Comparison of ENCODE assay signal across 1 cellular context in genomic region chr12:69324797-69325466, GRCh38.
A peak's percentile ranks its signal among the peaks of the same experiment; 100 is the strongest.
TF ChIP-seq lines count a peak whose summit lies in the region.

No MANE protein-coding gene starts in this region.

TF ChIP-seq in GM12878, 131 proteins besides CTCF, POLR2A, EP300 and RAD21 (continued from another document and continues in another):
- TF ChIP-seq ZNF687 (IDR thresholded peaks at IDR 0.05) (no peak), POLR2AphosphoS5 (IDR thresholded peaks at IDR 0.05; ENCODE audit: low read length) (no peak), CHD4 (IDR thresholded peaks at IDR 0.05) (no peak), KAT2A (conservative IDR thresholded peaks at IDR 0.05; ENCODE audit: control insufficient read depth, low read depth, low read length) (no peak), EZH2 (IDR thresholded peaks at IDR 0.05; ENCODE audit: borderline replicate concordance, control insufficient read depth, low read depth, low read length) (no peak), RUNX3 (IDR thresholded peaks at IDR 0.05; ENCODE audit: low read length) (peak; percentile 92), ZBED1 (IDR thresholded peaks at IDR 0.05; ENCODE audit: borderline replicate concordance) (no peak), PRDM15 (CRISPR knock-in tag; IDR thresholded peaks at IDR 0.05) (no peak), CHD2 (IDR thresholded peaks at IDR 0.05; ENCODE audit: borderline replicate concordance, low read depth, low read length) (no peak), EED (IDR thresholded peaks at IDR 0.05; ENCODE audit: low read depth) (0 out of 2 replicates have a peak, but pooled peaks have one; percentile 16), ZBTB11 (CRISPR knock-in tag; IDR thresholded peaks at IDR 0.05) (no peak), SIX5 (IDR thresholded peaks at IDR 0.05; ENCODE audit: low read depth, low read length, severe bottlenecking) (no peak), MLLT1 (IDR thresholded peaks at IDR 0.05) (no peak), SMARCA5 (IDR thresholded peaks at IDR 0.05) (no peak), HDGF (IDR thresholded peaks at IDR 0.05) (no peak), CREB1 (IDR thresholded peaks at IDR 0.05; ENCODE audit: low read depth) (no peak), SMAD5 (IDR thresholded peaks at IDR 0.05; ENCODE audit: low read depth) (no peak), USF1 (IDR thresholded peaks at IDR 0.05; ENCODE audit: borderline replicate concordance, extremely low read length, insufficient read depth, low read depth, low read length) (no peak), IKZF1 (conservative IDR thresholded peaks at IDR 0.05) (peak; percentile 24; the same call in 1 of the 2 replicates), STAT3 (IDR thresholded peaks at IDR 0.05; ENCODE audit: low read depth, low read length) (no peak), NR2C1 (IDR thresholded peaks at IDR 0.05) (no peak), ZSCAN29 (IDR thresholded peaks at IDR 0.05) (no peak), STAT1 (conservative IDR thresholded peaks at IDR 0.05) (no peak), CEBPZ (IDR thresholded peaks at IDR 0.05; ENCODE audit: low read depth, low read length) (no peak), PAX5 (IDR thresholded peaks at IDR 0.05; ENCODE audit: borderline replicate concordance, low read depth, low read length) (0 out of 2 replicates have a peak, but pooled peaks have one; percentile 11), MEF2A (IDR thresholded peaks at IDR 0.05; ENCODE audit: insufficient read depth, low read depth, low read length) (no peak), RAD51 (IDR thresholded peaks at IDR 0.05) (no peak), GATAD2B (conservative IDR thresholded peaks at IDR 0.05; ENCODE audit: low read depth) (no peak), BCLAF1 (IDR thresholded peaks at IDR 0.05) (no peak), ZNF274 (IDR thresholded peaks at IDR 0.05; ENCODE audit: insufficient read depth, insufficient read length) (no peak), RFX5 (IDR thresholded peaks at IDR 0.05; ENCODE audit: low read depth, low read length) (no peak), FOXM1 (IDR thresholded peaks at IDR 0.05; ENCODE audit: low read depth, low read length) (no peak), IRF4 (IDR thresholded peaks at IDR 0.05; ENCODE audit: low read depth, low read length) (0 out of 2 replicates have a peak, but pooled peaks have one; percentile 9), NFXL1 (IDR thresholded peaks at IDR 0.05; ENCODE audit: borderline replicate concordance) (no peak), TCF12 (IDR thresholded peaks at IDR 0.05; ENCODE audit: low read depth, low read length) (no peak), ZBTB4 (CRISPR knock-in tag; IDR thresholded peaks at IDR 0.05) (no peak)
